In the genomic region with DNA sequence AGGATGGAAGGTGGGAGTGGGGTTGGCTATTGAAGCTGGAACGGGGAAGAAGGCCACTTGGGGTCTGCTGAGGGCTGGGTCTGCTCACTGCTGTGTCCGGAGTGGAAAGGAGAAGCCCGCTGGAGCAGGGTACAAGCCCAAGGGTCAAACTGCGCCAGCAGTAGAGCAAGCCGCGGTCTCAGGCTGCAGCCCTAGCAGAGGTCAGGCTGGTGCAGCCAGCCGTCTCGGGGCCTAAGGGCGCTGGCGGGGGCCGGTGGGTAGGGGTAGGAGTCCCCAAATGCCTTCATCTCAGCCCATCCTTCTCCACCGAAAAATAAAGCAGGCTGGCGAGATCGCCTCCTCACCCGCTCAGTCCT, we compare ENCODE assay signal across 8 cellular contexts. TPM values are rescaled to one million over a fixed set of nuclear protein-coding genes. Genes with fewer than 3 reads are reported as not detected.
DNase-seq lines count a peak whose midpoint lies in the region; ATAC-seq and TF ChIP-seq lines count a peak whose summit lies in the region.

No MANE protein-coding gene starts in this region.

- CTCF ChIA-PET in HEK293T (lab: Yijun Ruan, JAX), result no interaction called here

- TF ChIP-seq CTCF in fibroblast of villous mesenchyme (IDR thresholded peaks at IDR 0.05; ENCODE audit: insufficient read depth, low read depth, low read length), result no peak

- peak overlapping the region; percentile 39 for H2AK5ac ChIP-seq in trophoblast cell (ENCODE audit: low read length)

- H3K4me1 ChIP-seq in CD4-positive, CD25-positive, alpha-beta regulatory T cell (ENCODE audit: control insufficient read depth, insufficient read depth, low read length, poor library complexity, severe bottlenecking), result peaks cover 13% of the 10 kb centered on the region
- peaks cover 34 to 47% of the 10 kb centered on the region in 2 experiments for H3K4me1 ChIP-seq in trophoblast cell (ENCODE audit: control insufficient read depth in 1 of 2, insufficient read depth in 2 of 2, low read length in 2 of 2)

- H3K4me2 ChIP-seq in trophoblast cell (ENCODE audit: low read length), result peak overlapping the region; percentile 81

- H3K36me3 ChIP-seq in CD4-positive, CD25-positive, alpha-beta regulatory T cell (ENCODE audit: control insufficient read depth, insufficient read depth, low read length), result no peaks in the 10 kb centered on the region
- H3K36me3 ChIP-seq in trophoblast cell (ENCODE audit: control insufficient read depth in 1 of 2, insufficient read depth in 2 of 2, low read length in 2 of 2), result peaks cover 7 to 8% of the 10 kb centered on the region in 2 experiments

- no peak overlapping the region for H3K23ac ChIP-seq in trophoblast cell (ENCODE audit: low read length)

- ATAC-seq in CD4-positive, CD25-positive, alpha-beta regulatory T cell (ENCODE audit: low read depth in 2 of 2), result peak in 1 of 2 donors; percentile 12
- ATAC-seq in GM21825 (IDR thresholded peaks at IDR 0.05; ENCODE audit: unreplicated experiment) (peak; percentile 32), SK-N-SH treated with all-trans-retinoic acid at 6 μM for 48 hours (peak; percentile 9), GM21576 (IDR thresholded peaks at IDR 0.05; ENCODE audit: unreplicated experiment) (no peak)

- POLR2A ChIA-PET in HEK293T (lab: Yijun Ruan, JAX), result interaction anchor here (1.0 to 1.5 kb wide), 2 partner anchors 16 to 89 kb away, joined by 5 to 6 read pairs; no protein-coding TSS in a partner anchor

- WGBS in trophoblast cell (ENCODE audit: extremely low coverage, insufficient coverage, insufficient read length), result no CpG with 5 or more reads among the region's 15 CpGs

- H3K9ac ChIP-seq in trophoblast cell (ENCODE audit: low read length), result peak overlapping the region; percentile 40

- H3K27ac Mint-ChIP-seq in CD4-positive, CD25-positive, alpha-beta regulatory T cell, result peak overlapping the region in 2 of 3 donors; percentile 47 to 89

- peaks cover 55% of the 10 kb centered on the region for H3K27me3 Mint-ChIP-seq in CD4-positive, CD25-positive, alpha-beta regulatory T cell

- peaks cover 0 to 4% (median 2%) of the 10 kb centered on the region in 7 donors for H3K9me3 Mint-ChIP-seq in CD4-positive, CD25-positive, alpha-beta regulatory T cell

- peaks cover 0 to 2% of the 10 kb centered on the region in 2 experiments for H3K9me3 ChIP-seq in CD4-positive, CD25-positive, alpha-beta regulatory T cell (ENCODE audit: control insufficient read depth in 2 of 2, low read length in 2 of 2)
- H3K9me3 ChIP-seq in trophoblast cell (ENCODE audit: insufficient read depth, low read depth, low read length), result no peaks in the 10 kb centered on the region

- peak overlapping the region; percentile 80 for H4K91ac ChIP-seq in trophoblast cell (ENCODE audit: low read depth, low read length)

- peak overlapping the region; percentile 81 for H4K8ac ChIP-seq in trophoblast cell (ENCODE audit: low read depth, low read length)

- no peak for DNase-seq in CD4-positive, CD25-positive, alpha-beta regulatory T cell
- no peak for DNase-seq in fibroblast of villous mesenchyme (ENCODE audit: low read depth)
- DNase-seq in trophoblast cell, result no peak
- DNase-seq in HEK293T (ENCODE audit: extremely low spot score), result no peak
- no peak for DNase-seq in activated CD4-positive, alpha-beta T cell treated with anti-CD3 and anti-CD28 coated beads for 4 hours

- H4K12ac ChIP-seq in trophoblast cell (ENCODE audit: low read depth, low read length), result no peak overlapping the region

- H3K79me1 ChIP-seq in trophoblast cell (ENCODE audit: low read length), result peaks cover 21% of the 10 kb centered on the region

- H3K27ac ChIP-seq in CD4-positive, CD25-positive, alpha-beta regulatory T cell (ENCODE audit: insufficient read depth, low read length, poor library complexity, severe bottlenecking), result no peak overlapping the region
- H3K27ac ChIP-seq in trophoblast cell (ENCODE audit: low read depth, low read length), result peak overlapping the region; percentile 70

- peak overlapping the region; percentile 72 for H3K4ac ChIP-seq in trophoblast cell (ENCODE audit: low read depth, low read length)

- peak overlapping the region; percentile 75 for H2BK120ac ChIP-seq in trophoblast cell (ENCODE audit: insufficient read depth, low read length, poor library complexity)

- H3K27me3 ChIP-seq in CD4-positive, CD25-positive, alpha-beta regulatory T cell (ENCODE audit: control insufficient read depth, insufficient read depth, low read length), result peaks cover 16% of the 10 kb centered on the region
- no peaks in the 10 kb centered on the region for H3K27me3 ChIP-seq in trophoblast cell (ENCODE audit: insufficient read depth, low read length)

- H2BK12ac ChIP-seq in trophoblast cell (ENCODE audit: low read length), result peak overlapping the region; percentile 84

- H2AFZ ChIP-seq in trophoblast cell (ENCODE audit: insufficient read depth, low read length, poor library complexity), result peak overlapping the region; percentile 81

- H3K18ac ChIP-seq in trophoblast cell (ENCODE audit: low read length), result peak overlapping the region; percentile 84

- no peak overlapping the region for H3K4me3 ChIP-seq in CD4-positive, CD25-positive, alpha-beta regulatory T cell (ENCODE audit: low read depth, low read length)
- H3K4me3 ChIP-seq in fibroblast of villous mesenchyme (ENCODE audit: low read depth, low read length), result peak overlapping the region; percentile 88
- H3K4me3 ChIP-seq in trophoblast cell (ENCODE audit: low read depth, low read length), result peak overlapping the region; percentile 83

- peak overlapping the region; percentile 66 to 84 (median 75) for H3K4me3 Mint-ChIP-seq in CD4-positive, CD25-positive, alpha-beta regulatory T cell

- H2BK5ac ChIP-seq in trophoblast cell (ENCODE audit: low read depth, low read length, poor library complexity), result peak overlapping the region; percentile 82

- no peaks in the 10 kb centered on the region for H3K36me3 Mint-ChIP-seq in CD4-positive, CD25-positive, alpha-beta regulatory T cell

- peaks cover 0 to 14% (median 7%) of the 10 kb centered on the region in 4 donors for H3K4me1 Mint-ChIP-seq in CD4-positive, CD25-positive, alpha-beta regulatory T cell

- peak overlapping the region; percentile 71 for H3K14ac ChIP-seq in trophoblast cell (ENCODE audit: low read length)

- peaks cover 29% of the 10 kb centered on the region for H3K79me2 ChIP-seq in trophoblast cell (ENCODE audit: control insufficient read depth, insufficient read depth, low read length, poor library complexity)

TF ChIP-seq in SK-N-SH treated with all-trans-retinoic acid at 6 μM for 48 hours, 23 proteins besides CTCF, POLR2A, EP300 and RAD21 (continues in another document):
- TF ChIP-seq ZFP3 (CRISPR knock-in tag; IDR thresholded peaks at IDR 0.05) (no peak), PPARA (CRISPR knock-in tag; IDR thresholded peaks at IDR 0.05; ENCODE audit: borderline replicate concordance) (no peak), BACH2 (CRISPR knock-in tag; IDR thresholded peaks at IDR 0.05; ENCODE audit: borderline replicate concordance) (no peak), RARB (CRISPR knock-in tag; IDR thresholded peaks at IDR 0.05) (no peak), ZNF8 (CRISPR knock-in tag; IDR thresholded peaks at IDR 0.05) (no peak), GLIS3 (CRISPR knock-in tag; IDR thresholded peaks at IDR 0.05) (no peak), ARNTL (CRISPR knock-in tag; IDR thresholded peaks at IDR 0.05; ENCODE audit: borderline replicate concordance, low read depth) (no peak), SNAI2 (CRISPR knock-in tag; IDR thresholded peaks at IDR 0.05) (no peak), ZC3H10 (CRISPR knock-in tag; IDR thresholded peaks at IDR 0.05) (no peak), ISL1 (CRISPR knock-in tag; IDR thresholded peaks at IDR 0.05) (no peak)
- TF ChIP-seq, protein P1, sequence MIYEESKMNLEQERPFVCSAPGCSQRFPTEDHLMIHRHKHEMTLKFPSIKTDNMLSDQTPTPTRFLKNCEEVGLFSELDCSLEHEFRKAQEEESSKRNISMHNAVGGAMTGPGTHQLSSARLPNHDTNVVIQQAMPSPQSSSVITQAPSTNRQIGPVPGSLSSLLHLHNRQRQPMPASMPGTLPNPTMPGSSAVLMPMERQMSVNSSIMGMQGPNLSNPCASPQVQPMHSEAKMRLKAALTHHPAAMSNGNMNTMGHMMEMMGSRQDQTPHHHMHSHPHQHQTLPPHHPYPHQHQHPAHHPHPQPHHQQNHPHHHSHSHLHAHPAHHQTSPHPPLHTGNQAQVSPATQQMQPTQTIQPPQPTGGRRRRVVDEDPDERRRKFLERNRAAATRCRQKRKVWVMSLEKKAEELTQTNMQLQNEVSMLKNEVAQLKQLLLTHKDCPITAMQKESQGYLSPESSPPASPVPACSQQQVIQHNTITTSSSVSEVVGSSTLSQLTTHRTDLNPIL (CRISPR knock-in tag; IDR thresholded peaks at IDR 0.05; ENCODE audit: low read depth), result no peak

TF ChIP-seq in HEK293T, 16 proteins besides CTCF, POLR2A, EP300 and RAD21:
- no peak for TF ChIP-seq TARDBP (IDR thresholded peaks at IDR 0.05)
- TF ChIP-seq FOXM1 (IDR thresholded peaks at IDR 0.05; ENCODE audit: borderline replicate concordance), result no peak
- TF ChIP-seq FOXA1 (IDR thresholded peaks at IDR 0.05), result no peak
- no peak for TF ChIP-seq NFRKB (IDR thresholded peaks at IDR 0.05)
- TF ChIP-seq SUZ12 (IDR thresholded peaks at IDR 0.05), result no peak
- TF ChIP-seq ELF4 (IDR thresholded peaks at IDR 0.05), result no peak
- TF ChIP-seq HDGF (IDR thresholded peaks at IDR 0.05; ENCODE audit: borderline replicate concordance), result no peak
TF ChIP-seq in HEK293T: peak in this region for 0.

RNA-seq across cellular contexts. Expression of a gene that starts 0.7 kb away (rescaled TPM):
- 0.79 TPM for total RNA-seq in CD4-positive, CD25-positive, alpha-beta regulatory T cell
- polyA plus RNA-seq in CD4-positive, CD25-positive, alpha-beta regulatory T cell, result under 1 TPM in 1 of 4 donors, not detected in 3; 0.62 TPM
- 36.4 and 51.4 TPM in 2 replicates for total RNA-seq in fibroblast of villous mesenchyme
- polyA plus RNA-seq in trophoblast cell (2013), result 39.5 and 42.3 TPM in 2 replicates

Comparison
In these comparisons a context has a peak if more than half of its experiments do, and no peak if none do; other contexts are left out.
1. RNA of a gene that starts 0.7 kb away (total RNA-seq): 36.4 to 51.4 TPM in fibroblast of villous mesenchyme; 0.79 TPM in CD4-positive, CD25-positive, alpha-beta regulatory T cell (single experiment); every median in the first group is over 10 times any median in the second.